ENCODE assay signal across 21 cellular contexts in the genomic region with DNA sequence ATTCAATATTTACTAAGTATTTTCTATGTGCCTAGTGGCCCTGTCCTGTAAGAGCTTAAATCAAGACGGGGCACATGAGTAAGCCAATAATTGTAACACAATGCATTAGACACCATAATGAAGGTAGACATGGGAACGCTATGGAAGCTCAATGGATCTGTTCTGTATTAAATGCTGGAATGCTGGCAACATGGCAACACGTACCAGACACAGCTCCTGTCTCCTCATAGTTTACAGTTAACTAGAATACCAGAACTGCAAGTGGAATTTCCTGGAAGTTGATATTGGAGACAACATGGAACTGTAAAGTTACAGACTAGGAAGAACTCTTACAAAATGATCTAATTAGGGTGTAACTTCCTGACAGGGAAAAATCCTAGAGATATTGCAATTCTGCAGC. TPM values are rescaled to one million over a fixed set of nuclear protein-coding genes. Genes with fewer than 3 reads are reported as not detected.
"Had no signal": no experiment of that assay in that cellular context is flagged by ENCODE, and none has a peak within 500 bp of the region (broad histone marks: within the 10 kb centered on the region; RNA-seq: fewer than 3 reads in every experiment).

No MANE protein-coding gene starts in this region.

- H3K27me3 ChIP-seq: SJSA1 had no signal

- H3K4me1 ChIP-seq: SJSA1 had no signal

- FAIRE-seq: RCC 7860 had no signal

- H3K9me3 ChIP-seq: SJSA1 had no signal

- H3K27ac ChIP-seq: SJSA1, SK-N-MC had no signal

- DNase-seq: KBM-7, MV-4-11, NCI-H1048, NCI-H1105, NCI-H1417, NCI-H1436 treated with DMSO at 0.1 percent for 48 hours, NCI-H1694, NCI-H187 treated with DMSO at 0.1 percent for 48 hours, NCI-H2029 treated with DMSO at 0.1 percent for 48 hours, NCI-H2171 treated with DMSO at 0.1 percent for 48 hours, NCI-H345, NCI-H446 treated with DMSO at 0.1 percent for 48 hours, NCI-H510A treated with DMSO at 0.1 percent for 48 hours, NCI-H526, Right ventricle myocardium superior, RPMI8226, SIG-M5 had no signal

- H3K4me3 ChIP-seq: SJSA1, SK-N-MC had no signal

- H3K36me3 ChIP-seq: SJSA1 had no signal

RNA-seq across cellular contexts. Expression of a gene that starts 12.4 kb away (rescaled TPM):
- total RNA-seq: HT-29, Right ventricle myocardium superior had no signal
